In the genomic region with DNA sequence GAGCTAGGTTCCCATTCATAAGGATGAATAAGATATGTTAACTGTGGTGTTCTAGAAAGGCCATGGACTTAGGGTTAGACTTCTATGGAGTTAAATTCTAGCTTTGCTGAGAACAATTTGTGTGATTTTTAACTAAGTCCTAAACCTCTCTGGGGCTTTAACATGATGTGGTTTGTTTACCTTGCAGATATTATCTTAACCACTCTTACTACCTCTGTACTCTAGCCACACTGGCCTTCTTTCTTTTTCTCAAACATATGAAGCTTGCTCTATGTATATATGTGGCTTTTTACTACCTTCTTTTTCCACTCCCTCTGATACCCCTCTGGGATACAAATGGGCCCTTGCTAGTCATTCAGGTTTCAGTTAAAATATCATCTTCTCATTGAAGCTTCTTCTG, we compare ENCODE assay signal across 1 cellular context.
A peak's percentile ranks its signal among the peaks of the same experiment; 100 is the strongest.
TF ChIP-seq lines count a peak whose summit lies in the region.

No MANE protein-coding gene starts in this region.

TF ChIP-seq in HepG2, 621 proteins besides CTCF, POLR2A, EP300 and RAD21 (continued from another document):
- TF ChIP-seq, protein P1, sequence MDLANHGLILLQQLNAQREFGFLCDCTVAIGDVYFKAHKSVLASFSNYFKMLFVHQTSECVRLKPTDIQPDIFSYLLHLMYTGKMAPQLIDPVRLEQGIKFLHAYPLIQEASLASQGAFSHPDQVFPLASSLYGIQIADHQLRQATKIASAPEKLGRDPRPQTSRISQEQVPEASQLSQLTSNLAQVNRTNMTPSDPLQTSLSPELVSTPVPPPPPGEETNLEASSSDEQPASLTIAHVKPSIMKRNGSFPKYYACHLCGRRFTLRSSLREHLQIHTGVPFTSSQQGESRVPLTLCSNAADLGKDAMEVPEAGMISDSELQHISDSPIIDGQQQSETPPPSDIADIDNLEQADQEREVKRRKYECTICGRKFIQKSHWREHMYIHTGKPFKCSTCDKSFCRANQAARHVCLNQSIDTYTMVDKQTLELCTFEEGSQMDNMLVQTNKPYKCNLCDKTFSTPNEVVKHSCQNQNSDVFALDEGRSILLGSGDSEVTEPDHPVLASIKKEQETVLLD (CRISPR knock-in tag; IDR thresholded peaks at IDR 0.05; ENCODE audit: low read depth), result no peak
- TF ChIP-seq GLI4 (CRISPR knock-in tag; IDR thresholded peaks at IDR 0.05; ENCODE audit: borderline replicate concordance), result no peak
- TF ChIP-seq RCOR2 (CRISPR knock-in tag; IDR thresholded peaks at IDR 0.05), result 0 out of 2 replicates have a peak, but pooled peaks have one; percentile 20
- TF ChIP-seq, protein P2, sequence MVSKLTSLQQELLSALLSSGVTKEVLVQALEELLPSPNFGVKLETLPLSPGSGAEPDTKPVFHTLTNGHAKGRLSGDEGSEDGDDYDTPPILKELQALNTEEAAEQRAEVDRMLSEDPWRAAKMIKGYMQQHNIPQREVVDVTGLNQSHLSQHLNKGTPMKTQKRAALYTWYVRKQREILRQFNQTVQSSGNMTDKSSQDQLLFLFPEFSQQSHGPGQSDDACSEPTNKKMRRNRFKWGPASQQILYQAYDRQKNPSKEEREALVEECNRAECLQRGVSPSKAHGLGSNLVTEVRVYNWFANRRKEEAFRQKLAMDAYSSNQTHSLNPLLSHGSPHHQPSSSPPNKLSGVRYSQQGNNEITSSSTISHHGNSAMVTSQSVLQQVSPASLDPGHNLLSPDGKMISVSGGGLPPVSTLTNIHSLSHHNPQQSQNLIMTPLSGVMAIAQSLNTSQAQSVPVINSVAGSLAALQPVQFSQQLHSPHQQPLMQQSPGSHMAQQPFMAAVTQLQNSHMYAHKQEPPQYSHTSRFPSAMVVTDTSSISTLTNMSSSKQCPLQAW (CRISPR knock-in tag; IDR thresholded peaks at IDR 0.05), result no peak
- peak; percentile 55 for TF ChIP-seq FOXA3 (CRISPR knock-in tag; IDR thresholded peaks at IDR 0.05)
- TF ChIP-seq ZNF652 (CRISPR knock-in tag; IDR thresholded peaks at IDR 0.05; ENCODE audit: borderline replicate concordance, low read depth), result peak; percentile 52; the same call in 1 of the 2 replicates
- no peak for TF ChIP-seq ZNF550 (CRISPR knock-in tag; IDR thresholded peaks at IDR 0.05; ENCODE audit: borderline replicate concordance)
- TF ChIP-seq, protein P3, sequence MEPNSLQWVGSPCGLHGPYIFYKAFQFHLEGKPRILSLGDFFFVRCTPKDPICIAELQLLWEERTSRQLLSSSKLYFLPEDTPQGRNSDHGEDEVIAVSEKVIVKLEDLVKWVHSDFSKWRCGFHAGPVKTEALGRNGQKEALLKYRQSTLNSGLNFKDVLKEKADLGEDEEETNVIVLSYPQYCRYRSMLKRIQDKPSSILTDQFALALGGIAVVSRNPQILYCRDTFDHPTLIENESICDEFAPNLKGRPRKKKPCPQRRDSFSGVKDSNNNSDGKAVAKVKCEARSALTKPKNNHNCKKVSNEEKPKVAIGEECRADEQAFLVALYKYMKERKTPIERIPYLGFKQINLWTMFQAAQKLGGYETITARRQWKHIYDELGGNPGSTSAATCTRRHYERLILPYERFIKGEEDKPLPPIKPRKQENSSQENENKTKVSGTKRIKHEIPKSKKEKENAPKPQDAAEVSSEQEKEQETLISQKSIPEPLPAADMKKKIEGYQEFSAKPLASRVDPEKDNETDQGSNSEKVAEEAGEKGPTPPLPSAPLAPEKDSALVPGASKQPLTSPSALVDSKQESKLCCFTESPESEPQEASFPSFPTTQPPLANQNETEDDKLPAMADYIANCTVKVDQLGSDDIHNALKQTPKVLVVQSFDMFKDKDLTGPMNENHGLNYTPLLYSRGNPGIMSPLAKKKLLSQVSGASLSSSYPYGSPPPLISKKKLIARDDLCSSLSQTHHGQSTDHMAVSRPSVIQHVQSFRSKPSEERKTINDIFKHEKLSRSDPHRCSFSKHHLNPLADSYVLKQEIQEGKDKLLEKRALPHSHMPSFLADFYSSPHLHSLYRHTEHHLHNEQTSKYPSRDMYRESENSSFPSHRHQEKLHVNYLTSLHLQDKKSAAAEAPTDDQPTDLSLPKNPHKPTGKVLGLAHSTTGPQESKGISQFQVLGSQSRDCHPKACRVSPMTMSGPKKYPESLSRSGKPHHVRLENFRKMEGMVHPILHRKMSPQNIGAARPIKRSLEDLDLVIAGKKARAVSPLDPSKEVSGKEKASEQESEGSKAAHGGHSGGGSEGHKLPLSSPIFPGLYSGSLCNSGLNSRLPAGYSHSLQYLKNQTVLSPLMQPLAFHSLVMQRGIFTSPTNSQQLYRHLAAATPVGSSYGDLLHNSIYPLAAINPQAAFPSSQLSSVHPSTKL (CRISPR knock-in tag; IDR thresholded peaks at IDR 0.05), result peak; percentile 32; the same call in 1 of the 2 replicates
- TF ChIP-seq GATAD2A (CRISPR knock-in tag; IDR thresholded peaks at IDR 0.05), result peak; percentile 42; the same call in 1 of the 2 replicates
- no peak for TF ChIP-seq FOXA1 (IDR thresholded peaks at IDR 0.05)
- TF ChIP-seq FOXA1 (CRISPR knock-in tag; IDR thresholded peaks at IDR 0.05), result 0 out of 2 replicates have a peak, but pooled peaks have one; percentile 28
- TF ChIP-seq POGZ (CRISPR knock-in tag; IDR thresholded peaks at IDR 0.05), result no peak
- TF ChIP-seq HNRNPLL (IDR thresholded peaks at IDR 0.05; ENCODE audit: low read depth, low read length, poor library complexity, severe bottlenecking), result no peak
- no peak for TF ChIP-seq NBN (conservative IDR thresholded peaks at IDR 0.05)
- TF ChIP-seq ZNF224 (CRISPR knock-in tag; IDR thresholded peaks at IDR 0.05), result no peak
- TF ChIP-seq HDAC2 (CRISPR knock-in tag; IDR thresholded peaks at IDR 0.05), result no peak
- TF ChIP-seq, protein P4, sequence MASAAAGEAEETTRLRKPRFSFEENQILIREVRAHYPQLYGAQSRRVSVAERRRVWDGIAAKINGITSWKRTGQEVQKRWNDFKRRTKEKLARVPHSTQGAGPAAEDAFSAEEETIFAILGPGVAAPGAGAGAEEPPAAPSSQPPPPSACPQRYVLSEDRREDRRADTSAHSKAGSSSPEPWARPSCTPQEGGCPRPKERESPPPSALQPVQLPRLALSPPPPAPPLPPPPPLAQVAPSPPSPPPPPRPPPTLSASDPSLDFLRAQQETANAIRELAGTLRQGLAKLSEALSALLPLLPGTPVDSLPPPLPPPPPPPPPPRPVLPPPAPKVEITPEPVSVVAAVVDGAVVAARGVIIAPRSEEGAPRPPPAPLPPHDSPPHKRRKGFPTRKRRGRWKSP (CRISPR knock-in tag; IDR thresholded peaks at IDR 0.05), result no peak
- TF ChIP-seq EEA1 (CRISPR knock-in tag; IDR thresholded peaks at IDR 0.05; ENCODE audit: borderline replicate concordance), result no peak
